8 cellular contexts compared by ENCODE assay signal in the genomic region with DNA sequence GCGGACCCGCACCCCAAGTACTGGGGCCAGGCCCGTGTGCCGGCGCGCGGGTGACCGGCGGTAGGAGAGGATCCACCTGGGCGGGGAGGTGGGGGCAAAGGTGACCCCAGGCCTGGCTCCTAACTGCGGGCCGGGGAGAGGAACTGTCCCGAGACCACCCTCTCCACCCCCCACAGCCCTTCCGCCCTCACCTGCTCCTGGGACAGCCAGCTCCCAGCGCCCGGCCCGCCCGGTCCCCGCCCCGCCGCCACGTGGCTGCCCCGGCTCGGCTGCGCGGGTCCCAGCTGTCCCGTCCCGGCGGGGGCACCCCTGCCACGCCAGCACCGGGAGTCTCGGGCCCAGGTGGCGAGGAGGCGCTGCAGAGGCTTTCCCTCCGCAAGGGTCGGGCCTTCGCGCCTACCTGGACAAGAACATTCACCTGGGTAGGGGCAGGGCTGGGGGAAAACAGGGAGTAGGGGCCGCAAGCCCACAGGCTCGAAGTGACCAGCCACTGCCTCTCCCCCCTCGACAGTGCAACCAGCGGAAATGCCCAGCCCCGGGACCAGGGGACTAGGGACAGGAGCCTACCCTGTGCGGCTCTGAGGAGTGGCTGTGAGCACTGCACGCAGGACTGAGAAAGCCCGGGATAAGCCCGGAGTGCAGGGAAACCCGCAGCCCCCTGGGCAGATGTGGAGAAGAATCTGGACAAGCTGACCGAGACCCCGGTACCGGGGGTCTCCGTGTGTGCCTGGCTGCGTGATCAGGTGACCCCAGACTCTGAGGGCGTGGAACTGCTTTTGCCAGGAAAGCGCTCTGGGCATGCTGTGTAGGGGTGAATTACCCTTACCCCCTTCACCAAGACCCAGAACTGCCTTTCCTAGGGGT. TPM values are rescaled to one million over a fixed set of nuclear protein-coding genes. Genes with fewer than 3 reads are reported as not detected.
DNase-seq lines count a peak whose midpoint lies in the region; ATAC-seq lines count a peak whose summit lies in the region.

TSS of gene SLC12A8 (minus strand) at position 240 of the 864 bp plus-strand sequence. CDS start 1,399 bp downstream, outside the sequence.

- H3K9me3 Mint-ChIP-seq in activated CD4-positive, alpha-beta T cell treated with anti-CD3 and anti-CD28 coated beads, Interleukin-2, amount 10 ng/mL, durations not matched to agents 7 days and 5 days = no peaks in the 10 kb centered on the region

- H3K27ac ChIP-seq in ectodermal cell (ENCODE audit: insufficient read depth, low read depth, low read length, poor library complexity, severe bottlenecking) (no peak within 1 kb of the TSS), muscle layer of duodenum (ENCODE audit: low read length) (no peak within 1 kb of the TSS)

- H3K27me3 ChIP-seq in ectodermal cell (ENCODE audit: control insufficient read depth, insufficient read depth, low read length, poor library complexity, severe bottlenecking) (peaks cover 24% of the 10 kb centered on the region), muscle layer of duodenum (ENCODE audit: low read depth, low read length) (peaks cover 16% of the 10 kb centered on the region)

- ATAC-seq in HG02623 (IDR thresholded peaks at IDR 0.05; ENCODE audit: unreplicated experiment) = no peak

- H3K4me1 ChIP-seq in ectodermal cell (ENCODE audit: control insufficient read depth, insufficient read depth, low read length) (no peaks in the 10 kb centered on the region), muscle layer of duodenum (ENCODE audit: control insufficient read depth in 1 of 2, insufficient read depth in 2 of 2, low read length in 2 of 2) (peaks cover 0 to 9% of the 10 kb centered on the region in 2 donors)

- H3K27ac Mint-ChIP-seq in activated CD4-positive, alpha-beta T cell treated with anti-CD3 and anti-CD28 coated beads, Interleukin-2, amount 10 ng/mL, durations not matched to agents 7 days and 5 days = no peak within 1 kb of the TSS

- CTCF ChIA-PET in activated CD4-positive, alpha-beta T cell treated with anti-CD3 and anti-CD28 coated beads, Interleukin-2, amount 10 ng/mL, durations not matched to agents 7 days and 5 days (lab: Charles Lee) = no interaction called here

- WGBS in ectodermal cell, 2 experiments = 9% methylated on average over 54 to 55 of the region's 55 CpGs

- peaks cover 13% of the 10 kb centered on the region for H3K4me1 Mint-ChIP-seq in activated CD4-positive, alpha-beta T cell treated with anti-CD3 and anti-CD28 coated beads, Interleukin-2, amount 10 ng/mL, durations not matched to agents 7 days and 5 days

- H3K9me3 ChIP-seq in ectodermal cell (ENCODE audit: control insufficient read depth, low read length) (no peaks in the 10 kb centered on the region), muscle layer of duodenum (ENCODE audit: control insufficient read depth in 1 of 2, low read length in 2 of 2) (no peaks in the 10 kb centered on the region)

- H3K4me3 ChIP-seq in ectodermal cell (ENCODE audit: insufficient read depth, low read depth, low read length) = peak within 1 kb of the TSS; percentile 56
- H3K4me3 ChIP-seq in muscle layer of duodenum (ENCODE audit: low read depth in 1 of 2, low read length in 2 of 2) = peak within 1 kb of the TSS; percentile 37 to 75

- H3K36me3 Mint-ChIP-seq in activated CD4-positive, alpha-beta T cell treated with anti-CD3 and anti-CD28 coated beads, Interleukin-2, amount 10 ng/mL, durations not matched to agents 7 days and 5 days (ENCODE audit: low read depth) = no peaks in the 10 kb centered on the region

- POLR2A ChIA-PET in activated CD4-positive, alpha-beta T cell treated with anti-CD3 and anti-CD28 coated beads, Interleukin-2, amount 10 ng/mL, durations not matched to agents 7 days and 5 days (lab: Charles Lee) = no interaction called here

- DNase-seq in AG08396 (ENCODE audit: low spot score) = peak; percentile 25
- DNase-seq in HK-2 (ENCODE audit: unreplicated experiment) = peak; percentile 57
- no peak for DNase-seq in cerebellum (ENCODE audit: low spot score)
- DNase-seq in activated CD4-positive, alpha-beta T cell treated with anti-CD3 and anti-CD28 coated beads, Interleukin-2, amount 10 ng/mL, durations not matched to agents 7 days and 5 days = no peak
- DNase-seq in activated CD4-positive, alpha-beta T cell treated with anti-CD3 and anti-CD28 coated beads for 48 hours = no peak

- H3K36me3 ChIP-seq in ectodermal cell (ENCODE audit: control insufficient read depth, insufficient read depth, low read length) (no peaks in the 10 kb centered on the region), muscle layer of duodenum (ENCODE audit: control insufficient read depth in 1 of 2, insufficient read depth in 2 of 2, low read length in 2 of 2) (no peaks in the 10 kb centered on the region)

- no peak within 1 kb of the TSS for H3K4me3 Mint-ChIP-seq in activated CD4-positive, alpha-beta T cell treated with anti-CD3 and anti-CD28 coated beads, Interleukin-2, amount 10 ng/mL, durations not matched to agents 7 days and 5 days

- H3K27me3 Mint-ChIP-seq in activated CD4-positive, alpha-beta T cell treated with anti-CD3 and anti-CD28 coated beads, Interleukin-2, amount 10 ng/mL, durations not matched to agents 7 days and 5 days = peaks cover 59% of the 10 kb centered on the region

RNA-seq across cellular contexts. Expression of gene SLC12A8, which starts in this region (rescaled TPM):
- 5.0 TPM for polyA plus RNA-seq in ectodermal cell (2013, experiment 1 of 4)
- polyA plus RNA-seq in ectodermal cell (2013, experiment 2 of 4) = 4.9 TPM
- polyA plus RNA-seq in ectodermal cell (2013, experiment 3 of 4) = 3.4 TPM
- 3.5 TPM for polyA plus RNA-seq in ectodermal cell (2013, experiment 4 of 4)
- 3.1 TPM for total RNA-seq in cerebellum
- under 1 TPM; 0.10 to 0.37 TPM for total RNA-seq in activated CD4-positive, alpha-beta T cell treated with anti-CD3 and anti-CD28 coated beads, Interleukin-2, amount 10 ng/mL, durations not matched to agents 7 days and 5 days

Comparison
In these comparisons a context has a peak if more than half of its experiments do, and no peak if none do; other contexts are left out.
1. DNase-seq: peak in AG08396 (single experiment) and HK-2 (single experiment); none in cerebellum (single experiment), activated CD4-positive, alpha-beta T cell treated with anti-CD3 and anti-CD28 coated beads, Interleukin-2, amount 10 ng/mL, durations not matched to agents 7 days and 5 days (single experiment) and activated CD4-positive, alpha-beta T cell treated with anti-CD3 and anti-CD28 coated beads for 48 hours (single experiment).